ENCODE assay signal across 8 cellular contexts in the genomic region with DNA sequence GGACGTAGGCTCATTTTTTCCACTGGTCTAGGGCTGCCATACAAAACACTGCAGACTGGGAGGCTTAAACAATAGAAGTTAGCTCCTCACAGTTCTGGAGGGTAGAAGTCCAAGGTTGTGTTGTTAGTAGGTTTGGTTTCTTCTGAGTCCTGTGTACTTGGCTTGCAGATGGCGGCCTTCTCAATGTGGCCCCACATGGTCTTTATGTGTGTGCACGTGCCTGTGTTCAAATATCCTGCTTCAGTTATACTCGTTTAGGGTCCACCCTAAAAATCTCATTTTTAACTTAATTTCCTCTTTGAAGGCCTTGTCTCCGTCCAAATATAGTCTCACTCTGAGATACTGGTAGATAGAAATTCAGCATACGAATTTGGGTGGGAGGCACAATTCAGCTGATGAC.
"Had no signal": no experiment of that assay in that cellular context is flagged by ENCODE, and none has a peak within 500 bp of the region (broad histone marks: within the 10 kb centered on the region; RNA-seq: fewer than 3 reads in every experiment).

No MANE protein-coding gene starts in this region.

- H3K4me3 ChIP-seq: GM12878 had no signal

- DNase-seq: GDM1, GF-D8 had no signal

- FAIRE-seq: G401.6, GM12878, GM12891, GM12892, GM18507, GM19239 had no signal
